19 cellular contexts compared by ENCODE assay signal in genomic region chr1:76832521-76832920, GRCh38. TPM values are rescaled to one million over a fixed set of nuclear protein-coding genes. Genes with fewer than 3 reads are reported as not detected.
DNase-seq lines count a peak whose midpoint lies in the region; ATAC-seq and TF ChIP-seq lines count a peak whose summit lies in the region.
"Had no signal": no experiment of that assay in that cellular context is flagged by ENCODE, and none has a peak within 500 bp of the region (broad histone marks: within the 10 kb centered on the region; RNA-seq: fewer than 3 reads in every experiment).

No MANE protein-coding gene starts in this region.

- BruUV-seq in MCF 10A (replicated peaks; lab: Mats Ljungman, UMichigan): no TSS peak

- no peak overlapping the region for H3K27ac Mint-ChIP-seq in MCF 10A (ENCODE audit: low read depth, unreplicated experiment)
- no peak overlapping the region for H3K27ac Mint-ChIP-seq in T-cell
- H3K27ac Mint-ChIP-seq: CD4-positive, alpha-beta T cell; HFFc6 had no signal

- no peaks in the 10 kb centered on the region for H3K27me3 ChIP-seq in breast epithelium
- H3K27me3 ChIP-seq in foreskin keratinocyte: no peaks in the 10 kb centered on the region
- no peaks in the 10 kb centered on the region for H3K27me3 ChIP-seq in ovary

- H3K4me3 ChIP-seq in breast epithelium (no peak overlapping the region), ovary (no peak overlapping the region)
- H3K4me3 ChIP-seq: A549 had no signal

- H3K9me3 ChIP-seq in breast epithelium (no peaks in the 10 kb centered on the region), ovary (no peaks in the 10 kb centered on the region)
- H3K9me3 ChIP-seq: A549 had no signal

- peaks cover 5% of the 10 kb centered on the region for H3K9me3 Mint-ChIP-seq in MCF 10A (ENCODE audit: unreplicated experiment)
- no peaks in the 10 kb centered on the region for H3K9me3 Mint-ChIP-seq in T-cell
- H3K9me3 Mint-ChIP-seq: CD4-positive, alpha-beta T cell; HFFc6 had no signal

- DNase-seq in breast epithelium (ENCODE audit: low spot score in 2 of 2): no peak
- DNase-seq in MCF 10A (ENCODE audit: unreplicated experiment): no peak
- DNase-seq in foreskin keratinocyte: peak in 1 of 2 donors; percentile 51
- peak; percentile 1 for DNase-seq in renal cortical epithelial cell (ENCODE audit: low read depth)
- no peak for DNase-seq in ovary
- DNase-seq in T-cell: no peak
- DNase-seq in NCI-H1048 (lab: John Stamatoyannopoulos, UW): no peak
- DNase-seq: AML-193; Calu3; CD4-positive, alpha-beta T cell; DMS79 treated with DMSO at 0.1 percent for 48 hours; GF-D8; GOT3; H7; HFFc6 had no signal

- no peaks in the 10 kb centered on the region for H3K36me3 Mint-ChIP-seq in MCF 10A (ENCODE audit: insufficient read depth, unreplicated experiment)
- no peaks in the 10 kb centered on the region for H3K36me3 Mint-ChIP-seq in T-cell

- intact Hi-C loops in breast epithelium (cut with DNase I; ENCODE audit: low total_unique reads) (no loop called here), MCF 10A (cut with micrococcal nuclease) (no loop called here), ovary (cut with DNase I) (no loop called here)

- no peaks in the 10 kb centered on the region for H3K4me1 ChIP-seq in breast epithelium
- H3K4me1 ChIP-seq in foreskin keratinocyte: peaks cover 12% of the 10 kb centered on the region
- H3K4me1 ChIP-seq in ovary (ENCODE audit: insufficient read depth): no peaks in the 10 kb centered on the region
- H3K4me1 ChIP-seq: A549 had no signal

- peaks cover 12% of the 10 kb centered on the region for H3K4me1 Mint-ChIP-seq in MCF 10A (ENCODE audit: insufficient read depth, unreplicated experiment)
- H3K4me1 Mint-ChIP-seq in T-cell: peaks cover 8 to 9% (median 8%) of the 10 kb centered on the region in 3 donors

- H3K4me3 Mint-ChIP-seq in MCF 10A (ENCODE audit: unreplicated experiment) (no peak overlapping the region), T-cell (no peak overlapping the region)
- H3K4me3 Mint-ChIP-seq: CD4-positive, alpha-beta T cell; HFFc6 had no signal

- TF ChIP-seq CTCF in breast epithelium (IDR thresholded peaks at IDR 0.05): no peak
- TF ChIP-seq CTCF in MCF 10A (IDR thresholded peaks at IDR 0.05; ENCODE audit: unreplicated experiment): no peak
- TF ChIP-seq CTCF in foreskin keratinocyte (conservative IDR thresholded peaks at IDR 0.05): no peak
- TF ChIP-seq CTCF in ovary (IDR thresholded peaks at IDR 0.05): no peak

- H3K27me3 Mint-ChIP-seq in MCF 10A (ENCODE audit: insufficient read depth, unreplicated experiment) (peaks cover 11% of the 10 kb centered on the region), T-cell (peaks cover 0 to 1% of the 10 kb centered on the region in 2 donors)

- POLR2A ChIA-PET in MCF 10A (lab: Yijun Ruan, JAX) (no interaction called here), T-cell (lab: Charles Lee) (no interaction called here)

- TF ChIP-seq POLR2A in breast epithelium (IDR thresholded peaks at IDR 0.05) (no peak), ovary (IDR thresholded peaks at IDR 0.05) (no peak)

- H3K36me3 ChIP-seq in breast epithelium (no peaks in the 10 kb centered on the region), ovary (no peaks in the 10 kb centered on the region)

- CTCF ChIA-PET in MCF 10A (lab: Yijun Ruan, JAX): no interaction called here
- CTCF ChIA-PET in T-cell (lab: Charles Lee): no interaction called here

- ATAC-seq in foreskin keratinocyte (peak; percentile 29), T-cell (replicated peaks in 1 of 4) (no peak)
- ATAC-seq: A549, HCT116 had no signal

- H3K27ac ChIP-seq in breast epithelium (peak overlapping the region; percentile 80), foreskin keratinocyte (peak overlapping the region; percentile 47), ovary (no peak overlapping the region)
- H3K27ac ChIP-seq: 22Rv1, A549, C4-2B had no signal

- TF ChIP-seq EP300 in ovary (IDR thresholded peaks at IDR 0.05): no peak

RNA-seq across cellular contexts. Expression of gene ST6GALNAC5, which starts 34.8 kb away (rescaled TPM):
- total RNA-seq in breast epithelium: 10 to 100 TPM in 2 of 3 donors, under 1 TPM in 1; 0.48 to 53.4 (median 15.4) TPM
- total RNA-seq in MCF 10A (2022): 2.1 and 3.3 TPM in 2 replicates
- 21.6 and 24.8 TPM in 2 replicates for total RNA-seq in foreskin keratinocyte
- polyA plus RNA-seq in foreskin keratinocyte: 8.0 and 9.8 TPM in 2 replicates
- 0.80 and 19.1 TPM in 2 replicates for total RNA-seq in renal cortical epithelial cell
- 10 to 100 TPM in 4 of 7 donors, 1 to 10 TPM in 3; 4.6 to 21.0 (median 11.4) TPM for total RNA-seq in ovary
- 1 to 10 TPM; 2.9 to 4.5 TPM for polyA plus RNA-seq in ovary
- not detected for total RNA-seq in T-cell
- total RNA-seq: CD4-positive, alpha-beta T cell had no signal
- polyA plus RNA-seq: A549 had no signal

Comparison
In these comparisons a context has a peak if more than half of its experiments do, and no peak if none do; other contexts are left out.
1. H3K27ac ChIP-seq: peak in breast epithelium (2 of 2) and foreskin keratinocyte (single experiment); none in ovary (0 of 2).